13 cellular contexts compared by ENCODE assay signal in genomic region chr3:137709011-137709601, GRCh38. TPM values are rescaled to one million over a fixed set of nuclear protein-coding genes. Genes with fewer than 3 reads are reported as not detected.
DNase-seq lines count a peak whose midpoint lies in the region; ATAC-seq and TF ChIP-seq lines count a peak whose summit lies in the region.
"Had no signal": no experiment of that assay in that cellular context is flagged by ENCODE, and none has a peak within 500 bp of the region (broad histone marks: within the 10 kb centered on the region; RNA-seq: fewer than 3 reads in every experiment).

No MANE protein-coding gene starts in this region.

- no peaks in the 10 kb centered on the region for H3K4me1 ChIP-seq in OCI-LY3 (ENCODE audit: low read length)
- H3K4me1 ChIP-seq: vagina had no signal

- no peak overlapping the region for H3K27ac ChIP-seq in OCI-LY3 (ENCODE audit: low read length)
- H3K27ac ChIP-seq: vagina had no signal

- H3K9ac ChIP-seq in OCI-LY3 (ENCODE audit: low read length) = no peak overlapping the region

- DNase-seq in ACHN (peak; percentile 35), GM13977 (ENCODE audit: low spot score) (peak; percentile 45), fibroblast of villous mesenchyme (ENCODE audit: low read depth) (no peak), HPDE6-E6E7 (ENCODE audit: extremely low spot score) (no peak), posterior cingulate gyrus (no peak)
- DNase-seq: activated B cell treated with CpG ODN at 0.5 μM for 24 hours; central memory CD4-positive, alpha-beta T cell; NCI-H1092 treated with DMSO at 0.1 percent for 48 hours had no signal

- H3K27me3 ChIP-seq in OCI-LY3 (ENCODE audit: low read depth, low read length) = no peaks in the 10 kb centered on the region
- H3K27me3 ChIP-seq: vagina had no signal

- peak; percentile 43 for TF ChIP-seq CTCF in GM13977 (IDR thresholded peaks at IDR 0.05; ENCODE audit: extremely low read depth, insufficient read depth, missing control alignments)
- TF ChIP-seq CTCF in OCI-LY3 (IDR thresholded peaks at IDR 0.05; ENCODE audit: low read depth, low read length) = peak; percentile 59
- TF ChIP-seq CTCF in fibroblast of villous mesenchyme (IDR thresholded peaks at IDR 0.05; ENCODE audit: insufficient read depth, low read depth, low read length) = peak; percentile 11

- H3K4me3 ChIP-seq in OCI-LY3 (ENCODE audit: low read length) (no peak overlapping the region), fibroblast of villous mesenchyme (ENCODE audit: low read depth, low read length) (no peak overlapping the region)
- H3K4me3 ChIP-seq: vagina had no signal

- no peaks in the 10 kb centered on the region for H4K20me1 ChIP-seq in OCI-LY3 (ENCODE audit: insufficient read depth, low read length)

- in situ Hi-C loops in ACHN (cut with HindIII; ENCODE audit: low pct_ligation_motif_present, low pct_unique_long_range_greater_than_20kb, low sequenced_read_pairs) = no loop called here
- in situ Hi-C loops in GM13977 (cut with MboI; ENCODE audit: low pct_unique_long_range_greater_than_20kb, low sequenced_read_pairs, unreplicated experiment) = no loop called here

- no peaks in the 10 kb centered on the region for H3K79me2 ChIP-seq in OCI-LY3 (ENCODE audit: low read length)

- H3K9me3 ChIP-seq in OCI-LY3 (ENCODE audit: insufficient read depth, low read length) = no peaks in the 10 kb centered on the region
- H3K9me3 ChIP-seq: vagina had no signal

- H3K4me2 ChIP-seq in OCI-LY3 (ENCODE audit: low read length) = no peak overlapping the region

- ATAC-seq in HG02623 (IDR thresholded peaks at IDR 0.05; ENCODE audit: unreplicated experiment) (no peak), GM21381 (IDR thresholded peaks at IDR 0.05; ENCODE audit: unreplicated experiment) (no peak)

- intact Hi-C loops in posterior cingulate gyrus (cut with DNase I) = no loop called here

- H3K36me3 ChIP-seq in OCI-LY3 (replicated peaks; ENCODE audit: low read depth, low read length) = no peaks in the 10 kb centered on the region
- H3K36me3 ChIP-seq: vagina had no signal

- H2AFZ ChIP-seq in OCI-LY3 (ENCODE audit: low read depth, low read length) = no peak overlapping the region

RNA-seq across cellular contexts. Expression of gene SOX14, which starts 55.0 kb away (rescaled TPM):
- not detected in 2 replicates for total RNA-seq in fibroblast of villous mesenchyme
- total RNA-seq: activated B cell treated with CpG ODN at 0.5 μM for 24 hours, H4, vagina had no signal

Comparison
In these comparisons a context has a peak if more than half of its experiments do, and no peak if none do; other contexts are left out.
1. DNase-seq: peak in ACHN (single experiment) and GM13977 (single experiment); none in fibroblast of villous mesenchyme (single experiment), HPDE6-E6E7 (single experiment) and posterior cingulate gyrus (0 of 10).
2. Peak in every context shown above with its lines, with median percentiles within 50 percentile points of each other: CTCF ChIP-seq.